Comparison of ENCODE assay signal across 1 cellular context in the genomic region with DNA sequence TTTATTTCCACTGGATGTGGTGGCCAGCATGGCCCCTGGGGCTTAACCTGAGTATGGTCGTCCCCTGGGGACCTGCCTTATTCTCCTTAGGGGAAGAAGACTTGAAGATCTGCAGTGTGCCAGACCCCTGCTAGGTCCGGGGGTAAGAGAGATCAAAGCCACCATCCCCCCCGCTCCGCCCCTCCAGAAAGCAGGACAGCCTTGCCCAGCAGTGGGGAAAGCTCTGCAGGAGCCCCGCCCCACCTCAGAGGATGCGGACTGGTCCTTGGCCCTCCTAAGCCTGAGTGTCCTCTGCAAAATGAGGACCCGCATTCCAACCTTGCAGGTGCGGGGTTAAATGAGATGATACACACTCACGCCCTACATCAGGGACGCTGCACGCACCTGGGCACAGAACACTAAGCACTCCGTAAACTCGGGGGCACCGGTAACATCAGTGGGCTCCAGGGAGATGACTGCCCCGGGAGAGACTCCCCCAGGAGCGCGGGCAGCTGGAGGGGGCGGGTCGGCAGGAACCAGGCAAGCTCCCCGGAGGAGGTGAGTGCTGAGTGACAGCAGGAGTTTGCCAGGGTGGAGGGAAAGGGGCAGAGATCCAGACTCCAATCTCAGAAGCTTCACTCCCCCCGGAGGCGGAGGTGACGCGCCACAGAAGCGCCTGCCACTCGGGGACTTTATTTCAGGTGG.
TF ChIP-seq lines count a peak whose summit lies in the region.

No MANE protein-coding gene starts in this region.

TF ChIP-seq in SK-N-SH treated with all-trans-retinoic acid at 6 μM for 48 hours, 23 proteins besides CTCF, POLR2A, EP300 and RAD21 (continued from another document):
- TF ChIP-seq, protein P1, sequence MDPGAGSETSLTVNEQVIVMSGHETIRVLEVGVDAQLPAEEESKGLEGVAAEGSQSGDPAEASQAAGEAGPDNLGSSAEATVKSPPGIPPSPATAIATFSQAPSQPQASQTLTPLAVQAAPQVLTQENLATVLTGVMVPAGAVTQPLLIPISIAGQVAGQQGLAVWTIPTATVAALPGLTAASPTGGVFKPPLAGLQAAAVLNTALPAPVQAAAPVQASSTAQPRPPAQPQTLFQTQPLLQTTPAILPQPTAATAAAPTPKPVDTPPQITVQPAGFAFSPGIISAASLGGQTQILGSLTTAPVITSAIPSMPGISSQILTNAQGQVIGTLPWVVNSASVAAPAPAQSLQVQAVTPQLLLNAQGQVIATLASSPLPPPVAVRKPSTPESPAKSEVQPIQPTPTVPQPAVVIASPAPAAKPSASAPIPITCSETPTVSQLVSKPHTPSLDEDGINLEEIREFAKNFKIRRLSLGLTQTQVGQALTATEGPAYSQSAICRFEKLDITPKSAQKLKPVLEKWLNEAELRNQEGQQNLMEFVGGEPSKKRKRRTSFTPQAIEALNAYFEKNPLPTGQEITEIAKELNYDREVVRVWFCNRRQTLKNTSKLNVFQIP (CRISPR knock-in tag; IDR thresholded peaks at IDR 0.05; ENCODE audit: borderline replicate concordance, low read depth): no peak
- TF ChIP-seq, protein P2, sequence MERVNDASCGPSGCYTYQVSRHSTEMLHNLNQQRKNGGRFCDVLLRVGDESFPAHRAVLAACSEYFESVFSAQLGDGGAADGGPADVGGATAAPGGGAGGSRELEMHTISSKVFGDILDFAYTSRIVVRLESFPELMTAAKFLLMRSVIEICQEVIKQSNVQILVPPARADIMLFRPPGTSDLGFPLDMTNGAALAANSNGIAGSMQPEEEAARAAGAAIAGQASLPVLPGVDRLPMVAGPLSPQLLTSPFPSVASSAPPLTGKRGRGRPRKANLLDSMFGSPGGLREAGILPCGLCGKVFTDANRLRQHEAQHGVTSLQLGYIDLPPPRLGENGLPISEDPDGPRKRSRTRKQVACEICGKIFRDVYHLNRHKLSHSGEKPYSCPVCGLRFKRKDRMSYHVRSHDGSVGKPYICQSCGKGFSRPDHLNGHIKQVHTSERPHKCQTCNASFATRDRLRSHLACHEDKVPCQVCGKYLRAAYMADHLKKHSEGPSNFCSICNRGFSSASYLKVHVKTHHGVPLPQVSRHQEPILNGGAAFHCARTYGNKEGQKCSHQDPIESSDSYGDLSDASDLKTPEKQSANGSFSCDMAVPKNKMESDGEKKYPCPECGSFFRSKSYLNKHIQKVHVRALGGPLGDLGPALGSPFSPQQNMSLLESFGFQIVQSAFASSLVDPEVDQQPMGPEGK (CRISPR knock-in tag; IDR thresholded peaks at IDR 0.05; ENCODE audit: borderline replicate concordance): no peak
